In the genomic region with DNA sequence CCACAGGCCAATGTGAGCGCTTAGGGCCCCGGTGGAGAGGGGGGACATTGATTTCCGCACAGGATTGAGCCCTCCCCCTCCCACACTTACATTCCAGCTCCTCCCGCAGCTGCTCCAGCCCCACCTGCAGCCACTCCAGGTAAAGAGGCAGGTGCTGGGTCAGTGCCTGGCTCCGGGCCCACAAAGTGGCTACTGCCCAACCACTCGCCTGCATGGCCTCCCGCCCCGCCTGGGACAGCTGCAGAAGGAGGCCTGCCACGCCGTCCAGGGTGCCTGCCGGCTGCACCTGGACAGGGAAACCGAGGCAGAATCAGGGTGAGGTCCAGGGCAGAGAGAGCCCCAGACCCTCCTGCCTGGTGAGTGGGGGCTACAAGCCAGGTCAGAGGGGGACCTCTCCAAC, we compare ENCODE assay signal across 13 cellular contexts. TPM values are rescaled to one million over a fixed set of nuclear protein-coding genes. Genes with fewer than 3 reads are reported as not detected.
A peak's percentile ranks its signal among the peaks of the same experiment; 100 is the strongest.
DNase-seq lines count a peak whose midpoint lies in the region; ATAC-seq and TF ChIP-seq lines count a peak whose summit lies in the region.
"Had no signal": no experiment of that assay in that cellular context is flagged by ENCODE, and none has a peak within 500 bp of the region (broad histone marks: within the 10 kb centered on the region; RNA-seq: fewer than 3 reads in every experiment).

No MANE protein-coding gene starts in this region.

- peaks cover 19% of the 10 kb centered on the region for H3K4me1 ChIP-seq in HUES64 (ENCODE audit: insufficient read depth, low read length)
- peaks cover 5 to 10% of the 10 kb centered on the region in 2 donors for H3K4me1 ChIP-seq in left lung
- no peaks in the 10 kb centered on the region for H3K4me1 ChIP-seq in Peyer's patch
- H3K4me1 ChIP-seq: colonic mucosa had no signal

- H3K27ac ChIP-seq in HUES64 (ENCODE audit: low read depth, low read length) (0 out of 2 replicates have a peak overlapping the region, but pooled peaks have one; percentile 19), left lung (no peak overlapping the region), Peyer's patch (no peak overlapping the region)
- H3K27ac ChIP-seq: colonic mucosa had no signal

- H3K36me3 ChIP-seq in HUES64 (ENCODE audit: insufficient read depth, low read length) = no peaks in the 10 kb centered on the region
- no peaks in the 10 kb centered on the region for H3K36me3 ChIP-seq in left lung
- no peaks in the 10 kb centered on the region for H3K36me3 ChIP-seq in Peyer's patch
- H3K36me3 ChIP-seq: colonic mucosa had no signal

- H3K9me3 ChIP-seq in HUES64 (ENCODE audit: insufficient read depth, low read depth, low read length) (no peaks in the 10 kb centered on the region), left lung (no peaks in the 10 kb centered on the region), Peyer's patch (no peaks in the 10 kb centered on the region)
- H3K9me3 ChIP-seq: colonic mucosa had no signal

- ATAC-seq in left lung (peak; percentile 87), GM19397 (IDR thresholded peaks at IDR 0.05; ENCODE audit: unreplicated experiment) (no peak)
- ATAC-seq: activated naive CD8-positive, alpha-beta T cell treated with anti-CD3 and anti-CD28 coated beads, Interleukin-2, amount 50 U/mL, for 24 hours had no signal

- intact Hi-C loops in left lung (cut with DNase I) = loop anchor here in 1 of 2 donors (5.0 to 10.0 kb wide), 2 partner anchors 326 to 423 kb away; no protein-coding TSS in a partner anchor

- TF ChIP-seq POLR2A in Peyer's patch (IDR thresholded peaks at IDR 0.05) = no peak

- DNase-seq in D341Med (ENCODE audit: low spot score) = peak; percentile 7
- DNase-seq in NCI-H748 treated with DMSO at 0.1 percent for 48 hours (lab: John Stamatoyannopoulos, UW) = peak; percentile 7
- peak; percentile 84 to 91 for DNase-seq in left lung
- DNase-seq in Peyer's patch = no peak
- DNase-seq in kidney glomerular epithelial cell (lab: John Stamatoyannopoulos, UW) = no peak
- no peak for DNase-seq in T-helper 9 cell
- DNase-seq: activated naive CD8-positive, alpha-beta T cell treated with anti-CD3 and anti-CD28 coated beads, Interleukin-2, amount 50 U/mL, for 24 hours; colonic mucosa; EL; stimulated activated CD4-positive, alpha-beta T cell treated with anti-CD3 and anti-CD28 coated beads, Interleukin-4, amount 100 ng/mL, for 1 hour; stimulated activated naive CD4-positive, alpha-beta T cell had no signal

- H3K27me3 ChIP-seq in HUES64 (ENCODE audit: insufficient read depth, low read length) = no peaks in the 10 kb centered on the region
- H3K27me3 ChIP-seq in left lung = peaks cover 0 to 9% of the 10 kb centered on the region in 2 donors
- H3K27me3 ChIP-seq in Peyer's patch = no peaks in the 10 kb centered on the region
- H3K27me3 ChIP-seq: colonic mucosa had no signal

- H3K9ac ChIP-seq in HUES64 (ENCODE audit: low read depth, low read length) = no peak overlapping the region

- TF ChIP-seq CTCF in left lung (IDR thresholded peaks at IDR 0.05) = no peak
- no peak for TF ChIP-seq CTCF in Peyer's patch (IDR thresholded peaks at IDR 0.05)

- H3K4me3 ChIP-seq in HUES64 (ENCODE audit: low read length) (no peak overlapping the region), left lung (no peak overlapping the region), Peyer's patch (no peak overlapping the region)
- H3K4me3 ChIP-seq: colonic mucosa had no signal

- 68% methylated on average over 12 of the region's 12 CpGs for WGBS in HUES64

RNA-seq across cellular contexts. Expression of gene RMI2, which starts 46.3 kb away (rescaled TPM):
- polyA plus RNA-seq in HUES64 (2013, experiment 1 of 2) = 63.3 TPM
- polyA plus RNA-seq in HUES64 (2013, experiment 2 of 2) = 70.4 TPM
- total RNA-seq in left lung (10 to 100 TPM in 1 of 2 donors, 1 to 10 TPM in 1; 9.6 to 14.1 TPM), Peyer's patch (1 to 10 TPM; 2.3 to 6.6 (median 3.5) TPM)

Comparison
In these comparisons a context has a peak if more than half of its experiments do, and no peak if none do; other contexts are left out.
1. DNase-seq: peak in D341Med (single experiment), NCI-H748 treated with DMSO at 0.1 percent for 48 hours (single experiment) and left lung (2 of 2); none in Peyer's patch (0 of 3), kidney glomerular epithelial cell (single experiment) and T-helper 9 cell (single experiment).